23 cellular contexts compared by ENCODE assay signal in the genomic region with DNA sequence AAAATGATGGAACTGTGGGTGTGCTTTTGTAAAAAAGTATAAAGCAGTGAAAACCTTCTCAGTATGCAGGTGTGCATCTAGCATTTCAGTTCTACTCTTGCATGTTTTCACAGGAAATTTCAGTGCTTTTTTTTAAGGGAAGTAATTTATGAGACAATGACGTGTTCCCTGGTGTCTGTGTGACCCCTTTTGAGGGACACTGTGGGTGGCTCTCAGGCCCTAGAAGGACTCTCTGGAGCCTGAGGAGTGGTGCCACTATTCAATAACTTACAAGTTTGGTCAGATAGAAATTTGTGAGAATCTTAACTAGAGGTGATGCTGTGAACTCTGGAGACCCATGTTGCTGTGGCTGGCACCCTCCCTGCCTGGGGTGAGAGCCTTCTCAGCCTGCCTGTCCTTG.
"Had no signal": no experiment of that assay in that cellular context is flagged by ENCODE, and none has a peak within 500 bp of the region (broad histone marks: within the 10 kb centered on the region; RNA-seq: fewer than 3 reads in every experiment).

No MANE protein-coding gene starts in this region.

- H3K9me3 Mint-ChIP-seq: activated CD4-positive, alpha-beta T cell treated with anti-CD3 and anti-CD28 coated beads, Interleukin-2, amount 10 ng/mL, durations not matched to agents 7 days and 5 days; activated CD8-positive, alpha-beta T cell treated with anti-CD3 and anti-CD28 coated beads for 36 hours; central memory CD8-positive, alpha-beta T cell; mesothelial cell of epicardium; natural killer cell; stimulated activated naive CD8-positive, alpha-beta T cell treated with anti-CD3 and anti-CD28 coated beads, Interleukin-15, amount 100 ng/mL, for 72 hours had no signal

- H3K27me3 Mint-ChIP-seq: activated CD4-positive, alpha-beta T cell treated with anti-CD3 and anti-CD28 coated beads, Interleukin-2, amount 10 ng/mL, durations not matched to agents 7 days and 5 days; activated CD8-positive, alpha-beta T cell treated with anti-CD3 and anti-CD28 coated beads for 36 hours; activated naive CD8-positive, alpha-beta T cell; stimulated activated naive CD8-positive, alpha-beta T cell treated with anti-CD3 and anti-CD28 coated beads, Interleukin-15, amount 100 ng/mL, for 72 hours had no signal

- H3K36me3 ChIP-seq: adrenal gland, left ventricle myocardium inferior, ovary, right atrium auricular region, tibial artery, WERI-Rb-1 had no signal

- FAIRE-seq: astrocyte, colon, TTC549 had no signal

- H3K4me1 ChIP-seq: adrenal gland, left ventricle myocardium inferior, psoas muscle, right atrium auricular region, tibial artery had no signal

- H3K27ac ChIP-seq: adrenal gland, left ventricle myocardium inferior, ovary, psoas muscle, right atrium auricular region, tibial artery, WERI-Rb-1 had no signal

- H3K36me3 Mint-ChIP-seq: mesothelial cell of epicardium, natural killer cell had no signal

- ATAC-seq: activated CD8-positive, alpha-beta T cell treated with anti-CD3 and anti-CD28 coated beads for 36 hours; natural killer cell; psoas muscle; stimulated activated naive CD8-positive, alpha-beta T cell treated with anti-CD3 and anti-CD28 coated beads, Interleukin-15, amount 100 ng/mL, for 72 hours had no signal

- H3K4me3 Mint-ChIP-seq: activated CD4-positive, alpha-beta T cell treated with anti-CD3 and anti-CD28 coated beads, Interleukin-2, amount 10 ng/mL, durations not matched to agents 7 days and 5 days; activated CD8-positive, alpha-beta T cell treated with anti-CD3 and anti-CD28 coated beads for 36 hours; activated naive CD8-positive, alpha-beta T cell; central memory CD8-positive, alpha-beta T cell; mesothelial cell of epicardium; natural killer cell; stimulated activated naive CD8-positive, alpha-beta T cell treated with anti-CD3 and anti-CD28 coated beads, Interleukin-15, amount 100 ng/mL, for 72 hours had no signal

- H3K27me3 ChIP-seq: adrenal gland, ovary, right atrium auricular region had no signal

- H3K4me1 Mint-ChIP-seq: activated CD4-positive, alpha-beta T cell treated with anti-CD3 and anti-CD28 coated beads, Interleukin-2, amount 10 ng/mL, durations not matched to agents 7 days and 5 days; central memory CD8-positive, alpha-beta T cell; natural killer cell; stimulated activated naive CD8-positive, alpha-beta T cell treated with anti-CD3 and anti-CD28 coated beads, Interleukin-15, amount 100 ng/mL, for 72 hours had no signal

- H3K4me3 ChIP-seq: adrenal gland, left ventricle myocardium inferior, ovary, psoas muscle, right atrium auricular region, tibial artery had no signal

- DNase-seq: activated CD4-positive, alpha-beta T cell treated with anti-CD3 and anti-CD28 coated beads, Interleukin-2, amount 10 ng/mL, durations not matched to agents 7 days and 5 days; activated CD4-positive, CD25-positive, alpha-beta regulatory T cell treated with anti-CD3 and anti-CD28 coated beads, Interleukin-2, amount 50 U/mL, for 72 hours; activated CD8-positive, alpha-beta T cell treated with anti-CD3 and anti-CD28 coated beads for 36 hours; adrenal gland; effector memory CD4-positive, alpha-beta T cell; foreskin melanocyte; kidney glomerular epithelial cell; left ventricle myocardium inferior; natural killer cell; ovary; psoas muscle; stimulated activated CD4-positive, alpha-beta T cell treated with anti-CD3 and anti-CD28 coated beads, Interleukin-12 subunit alpha, Interleukin-12 subunit beta, amount 100 ng/mL, for 4 hours; stimulated activated CD4-positive, alpha-beta T cell treated with anti-CD3 and anti-CD28 coated beads, Interleukin-4, amount 100 ng/mL, for 4 hours; stimulated activated naive CD8-positive, alpha-beta T cell treated with anti-CD3 and anti-CD28 coated beads, Interleukin-15, amount 100 ng/mL, for 72 hours; tibial artery; WERI-Rb-1 had no signal

- H3K9me3 ChIP-seq: adrenal gland, left ventricle myocardium inferior, ovary, psoas muscle, right atrium auricular region, tibial artery had no signal

- H3K27ac Mint-ChIP-seq: activated CD4-positive, alpha-beta T cell treated with anti-CD3 and anti-CD28 coated beads, Interleukin-2, amount 10 ng/mL, durations not matched to agents 7 days and 5 days; activated CD8-positive, alpha-beta T cell treated with anti-CD3 and anti-CD28 coated beads for 36 hours; activated naive CD8-positive, alpha-beta T cell; mesothelial cell of epicardium; natural killer cell; stimulated activated naive CD8-positive, alpha-beta T cell treated with anti-CD3 and anti-CD28 coated beads, Interleukin-15, amount 100 ng/mL, for 72 hours had no signal
